ENCODE assay signal across 1 cellular context in genomic region chr6:27736686-27737085, GRCh38.
TF ChIP-seq lines count a peak whose summit lies in the region.

No MANE protein-coding gene starts in this region.

TF ChIP-seq in K562, 482 proteins besides CTCF, POLR2A, EP300 and RAD21 (continued from another document):
- no peak for TF ChIP-seq GTF3C2 (IDR thresholded peaks at IDR 0.05; ENCODE audit: borderline replicate concordance, extremely low read depth, insufficient read length)
- TF ChIP-seq MAFG (tag; conservative IDR thresholded peaks at IDR 0.05), result peak; percentile 55
- no peak for TF ChIP-seq IFI16 (CRISPR knock-in tag; IDR thresholded peaks at IDR 0.05)
- no peak for TF ChIP-seq SRSF3 (IDR thresholded peaks at IDR 0.05; ENCODE audit: insufficient read depth, low read length)
- TF ChIP-seq CXXC5 (CRISPR knock-in tag; IDR thresholded peaks at IDR 0.05), result no peak
- peak; percentile 87 for TF ChIP-seq ZNF316 (IDR thresholded peaks at IDR 0.05)
- 0 out of 2 replicates have a peak, but pooled peaks have one; percentile 31 for TF ChIP-seq MAFK (IDR thresholded peaks at IDR 0.05; ENCODE audit: low read length)
- peak; percentile 33; the same call in 1 of the 2 replicates for TF ChIP-seq MAFF (IDR thresholded peaks at IDR 0.05; ENCODE audit: low read length)
- TF ChIP-seq C11orf30 (IDR thresholded peaks at IDR 0.05; ENCODE audit: low read depth), result peak; percentile 66
